ENCODE assay signal across 9 cellular contexts in genomic region chr4:56466910-56467283, GRCh38. TPM values are rescaled to one million over a fixed set of nuclear protein-coding genes. Genes with fewer than 3 reads are reported as not detected.
A peak's percentile ranks its signal among the peaks of the same experiment; 100 is the strongest.
DNase-seq lines count a peak whose midpoint lies in the region; ATAC-seq, FAIRE-seq and TF ChIP-seq lines count a peak whose summit lies in the region.
"Had no signal": no experiment of that assay in that cellular context is flagged by ENCODE, and none has a peak within 500 bp of the region (broad histone marks: within the 10 kb centered on the region; RNA-seq: fewer than 3 reads in every experiment).

No MANE protein-coding gene starts in this region.

- H3K4me1 ChIP-seq in body of pancreas (peaks cover 33% of the 10 kb centered on the region), lung (ENCODE audit: control insufficient read depth in 2 of 2, insufficient read depth in 2 of 2, low read length in 2 of 2) (peaks cover 9 to 24% of the 10 kb centered on the region in 2 donors), uterus (no peaks in the 10 kb centered on the region)

- H3K9me3 ChIP-seq in AG04450 (ENCODE audit: control insufficient read depth, insufficient read depth, low read length), result no peaks in the 10 kb centered on the region; the same call in 1 of the 2 replicates
- no peaks in the 10 kb centered on the region for H3K9me3 ChIP-seq in body of pancreas
- no peaks in the 10 kb centered on the region for H3K9me3 ChIP-seq in lung (ENCODE audit: control insufficient read depth in 2 of 2, insufficient read depth in 1 of 2, low read length in 1 of 2)
- no peaks in the 10 kb centered on the region for H3K9me3 ChIP-seq in uterus

- no peak for ATAC-seq in body of pancreas
- no peak for ATAC-seq in lung (ENCODE audit: insufficient read depth, low FRiP score)

- no peak for TF ChIP-seq POLR2A in body of pancreas (IDR thresholded peaks at IDR 0.05)
- TF ChIP-seq POLR2A in uterus (IDR thresholded peaks at IDR 0.05), result no peak

- POLR2A ChIA-PET in AG04450 (lab: Yijun Ruan, JAX), result interaction anchor here (0.6 to 3.1 kb wide), 2 partner anchors 32 to 408 kb away, joined by 3 to 33 read pairs; partner anchors contain the start of genes PAICS and PPAT

- H3K27me3 ChIP-seq in AG04450 (ENCODE audit: control insufficient read depth, insufficient read depth, low read length), result no peaks in the 10 kb centered on the region
- H3K27me3 ChIP-seq in body of pancreas, result no peaks in the 10 kb centered on the region
- H3K27me3 ChIP-seq in lung (ENCODE audit: control insufficient read depth, insufficient read depth), result no peaks in the 10 kb centered on the region
- H3K27me3 ChIP-seq in uterus, result no peaks in the 10 kb centered on the region

- TF ChIP-seq CTCF in AG04450 (IDR thresholded peaks at IDR 0.05; ENCODE audit: low read depth, low read length) (no peak), body of pancreas (IDR thresholded peaks at IDR 0.05) (no peak), lung (IDR thresholded peaks at IDR 0.05; ENCODE audit: control extremely low read depth, extremely low read depth) (no peak), uterus (IDR thresholded peaks at IDR 0.05) (no peak)

- CTCF ChIA-PET in AG04450 (lab: Charles Lee), result interaction anchor here (1.4 to 2.5 kb wide), 2 partner anchors 31 to 42 kb away, joined by 3 to 5 read pairs; partner anchors contain the start of genes PAICS and PPAT

- H3K27ac ChIP-seq in AG04450 (ENCODE audit: low read depth, low read length) (peak overlapping the region; percentile 96), body of pancreas (peak overlapping the region; percentile 73 to 91 (median 84)), lung (ENCODE audit: low read depth in 1 of 2, low read length in 1 of 2) (peak overlapping the region; percentile 76 to 93), uterus (peak overlapping the region; percentile 79 to 91)

- no peak for DNase-seq in AG04450 (ENCODE audit: low read depth, low spot score)
- DNase-seq in HTR-8/SVneo (ENCODE audit: insufficient read length, low spot score), result peak; percentile 1
- no peak for DNase-seq in body of pancreas
- DNase-seq in lung (ENCODE audit: low spot score), result no peak
- no peak for DNase-seq in uterus
- no peak for DNase-seq in RKO (ENCODE audit: low spot score)
- DNase-seq in HuH-7 (ENCODE audit: low spot score), result no peak
- DNase-seq in NCI-H2081 (lab: John Stamatoyannopoulos, UW), result no peak

- FAIRE-seq in HTR-8/SVneo (lab: Jason Lieb, UNC), result no peak

- H3K36me3 ChIP-seq in body of pancreas (replicated peaks in 1 of 2; ENCODE audit: insufficient read depth in 1 of 2, low read depth in 2 of 2) (peaks cover 0 to 3% of the 10 kb centered on the region in 2 donors), lung (ENCODE audit: control insufficient read depth in 2 of 2, insufficient read depth in 2 of 2, low read length in 2 of 2) (peaks cover 5% of the 10 kb centered on the region in 2 donors), uterus (no peaks in the 10 kb centered on the region)

- WGBS in body of pancreas, 2 donors, result 0% methylated on average over 8 of the region's 8 CpGs
- WGBS in lung, 2 donors, result 1% methylated on average over 8 of the region's 8 CpGs

- intact Hi-C loops in body of pancreas (cut with DNase I), result no loop called here
- intact Hi-C loops in uterus (cut with DNase I; ENCODE audit: low total_unique reads), result no loop called here

- H3K4me3 ChIP-seq in AG04450 (ENCODE audit: low read depth, low read length), result peak overlapping the region; percentile 95
- H3K4me3 ChIP-seq in body of pancreas, result peak overlapping the region; percentile 89 to 97
- H3K4me3 ChIP-seq in lung, result peak overlapping the region; percentile 99
- H3K4me3 ChIP-seq in uterus, result peak overlapping the region; percentile 78 to 98

RNA-seq across cellular contexts. Expression of gene SRP72, which starts 0.5 kb away (rescaled TPM):
- polyA plus RNA-seq in AG04450 (2011; rRNA removed) (134 and 176 TPM in 2 replicates), lung (10 to 100 TPM; 31.1 to 49.0 TPM)
- 164 and 177 TPM in 2 replicates for polyA minus RNA-seq in AG04450 (2011; rRNA and poly(A)+ RNA removed)
- total RNA-seq in body of pancreas (10 to 100 TPM; 39.4 to 75.8 TPM), lung (10 to 100 TPM; 93.2 to 98.0 TPM), uterus (100 to 1,000 TPM in 1 of 4 donors, 10 to 100 TPM in 3; 52.1 to 121 (median 68.2) TPM)

RNA-seq across cellular contexts. Expression of gene PAICS, which starts 30.8 kb away (rescaled TPM):
- polyA plus RNA-seq in AG04450 (2011; rRNA removed), result 98.1 and 130 TPM in 2 replicates
- 30.6 and 45.7 TPM in 2 replicates for polyA minus RNA-seq in AG04450 (2011; rRNA and poly(A)+ RNA removed)
- total RNA-seq in body of pancreas, result 10 to 100 TPM; 15.0 to 17.1 TPM
- 10 to 100 TPM; 28.0 to 47.0 TPM for total RNA-seq in lung
- polyA plus RNA-seq in lung, result 10 to 100 TPM; 35.4 to 44.6 TPM
- 10 to 100 TPM in 3 of 4 donors, 1 to 10 TPM in 1; 9.4 to 42.7 (median 26.4) TPM for total RNA-seq in uterus

RNA-seq across cellular contexts. Expression of gene PPAT, which starts 31.5 kb away (rescaled TPM):
- 9.8 and 11.6 TPM in 2 replicates for polyA plus RNA-seq in AG04450 (2011; rRNA removed)
- polyA minus RNA-seq in AG04450 (2011; rRNA and poly(A)+ RNA removed), result 8.6 and 8.9 TPM in 2 replicates
- 1 to 10 TPM; 3.3 to 4.9 TPM for total RNA-seq in body of pancreas
- total RNA-seq in lung, result 10 to 100 TPM in 1 of 2 donors, 1 to 10 TPM in 1; 7.4 to 10.7 TPM
- 1 to 10 TPM; 2.0 to 4.7 TPM for polyA plus RNA-seq in lung
- 10 to 100 TPM in 1 of 4 donors, 1 to 10 TPM in 3; 1.8 to 29.0 (median 6.9) TPM for total RNA-seq in uterus

RNA-seq across cellular contexts. Expression of gene ARL9, which starts 38.7 kb away (rescaled TPM):
- polyA plus RNA-seq in AG04450 (2011; rRNA removed), result 0.68 and 0.78 TPM in 2 replicates
- polyA minus RNA-seq in AG04450 (2011; rRNA and poly(A)+ RNA removed), result 0.39 and 0.46 TPM in 2 replicates
- not detected for total RNA-seq in body of pancreas
- not detected for total RNA-seq in lung
- under 1 TPM; 0.08 to 0.13 TPM for polyA plus RNA-seq in lung
- 1 to 10 TPM in 1 of 4 donors, under 1 TPM in 1, not detected in 2; 0.14 to 1.7 TPM for total RNA-seq in uterus
- total RNA-seq: myocyte had no signal
